In the genomic region with DNA sequence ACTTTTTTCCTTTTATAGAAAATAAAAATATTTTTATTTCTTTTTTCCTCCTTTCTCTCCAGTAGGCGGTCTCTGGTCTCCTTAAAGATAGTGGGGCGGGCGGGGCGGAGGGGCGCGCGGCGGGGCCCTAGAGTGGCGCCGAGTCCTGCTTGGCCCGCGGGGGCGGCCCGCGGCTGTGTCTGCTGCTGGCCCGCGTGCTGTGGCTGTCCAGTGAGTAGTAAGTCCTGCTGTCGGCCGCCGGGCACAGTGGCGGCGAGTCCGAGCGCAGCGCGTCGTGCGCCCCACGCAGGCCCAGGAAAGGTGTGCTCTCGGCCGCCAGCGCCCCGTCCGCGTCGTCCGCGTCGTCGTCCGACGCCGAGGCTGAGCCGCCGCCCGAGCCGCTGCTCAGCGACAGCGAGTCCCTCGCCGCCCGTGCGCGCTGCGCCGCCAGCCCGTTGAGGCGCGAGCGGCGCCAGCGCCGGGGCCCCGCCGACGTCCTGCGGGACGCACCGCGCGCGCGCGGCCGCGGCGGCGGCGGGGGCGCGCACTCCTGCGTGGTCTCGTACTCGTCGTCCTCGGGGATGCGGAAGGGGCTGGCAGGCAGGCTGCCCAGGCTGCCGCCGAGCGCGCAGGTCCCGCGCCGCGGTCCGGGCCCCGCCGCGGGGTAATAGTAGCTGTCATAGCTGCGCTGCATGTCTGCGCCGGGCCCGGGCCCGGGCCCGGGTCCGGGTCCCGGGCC, we compare ENCODE assay signal across 8 cellular contexts. TPM values are rescaled to one million over a fixed set of nuclear protein-coding genes. Genes with fewer than 3 reads are reported as not detected.
DNase-seq lines count a peak whose midpoint lies in the region; ATAC-seq, FAIRE-seq and TF ChIP-seq lines count a peak whose summit lies in the region.

No MANE protein-coding gene starts in this region.

- CTCF ChIA-PET in GM10248 (lab: Yijun Ruan, JAX), result interaction anchor here (0.7 to 9.0 kb wide), 9 partner anchors 11 to 122 kb away, joined by 3 to 108 read pairs (median 5); no protein-coding TSS in a partner anchor

- no peak for FAIRE-seq in H54 (lab: Jason Lieb, UNC)

- H3K27me3 Mint-ChIP-seq in activated T-cell treated with anti-CD3 and anti-CD28 coated beads, Interleukin-2, amount 50 U/mL, for 72 hours (ENCODE audit: low read depth), result peaks cover 29% of the 10 kb centered on the region
- H3K27me3 Mint-ChIP-seq in natural killer cell treated with Interleukin-12 subunit alpha and Interleukin-12 subunit beta and Interleukin-15 and Interleukin-18, amount 100 ng/mL, for 72 hours, result peaks cover 0 to 10% of the 10 kb centered on the region in 2 donors

- H3K27ac Mint-ChIP-seq in activated T-cell treated with anti-CD3 and anti-CD28 coated beads, Interleukin-2, amount 50 U/mL, for 72 hours, result no peak overlapping the region
- no peak overlapping the region for H3K27ac Mint-ChIP-seq in natural killer cell treated with Interleukin-12 subunit alpha and Interleukin-12 subunit beta and Interleukin-15 and Interleukin-18, amount 100 ng/mL, for 72 hours

- intact Hi-C loops in esophagus squamous epithelium (cut with DNase I), result no loop called here

- 45% methylated on average over 20 of the region's 107 CpGs; no CpG with 5 or more reads in 1 of the 2 donors for WGBS in esophagus squamous epithelium, 2 donors

- H3K36me3 ChIP-seq in esophagus squamous epithelium, result no peaks in the 10 kb centered on the region

- DNase-seq in GM10248 (ENCODE audit: extremely low spot score), result peak; percentile 71
- no peak for DNase-seq in H54 (ENCODE audit: insufficient read length, low spot score)
- DNase-seq in NCI-H460 (ENCODE audit: extremely low read depth, low read depth), result peak; percentile 48
- peak; percentile 78 to 85 for DNase-seq in activated T-cell treated with anti-CD3 and anti-CD28 coated beads, Interleukin-2, amount 50 U/mL, for 72 hours
- DNase-seq in esophagus squamous epithelium (lab: John Stamatoyannopoulos, UW), result no peak
- DNase-seq in natural killer cell treated with Interleukin-12 subunit alpha and Interleukin-12 subunit beta and Interleukin-15 and Interleukin-18, amount 100 ng/mL, for 72 hours (ENCODE audit: low spot score), result peak; percentile 88
- peak; percentile 61 to 85 (median 70) for DNase-seq in stimulated activated naive CD4-positive, alpha-beta T cell (lab: John Stamatoyannopoulos, UW)

- no peaks in the 10 kb centered on the region for H3K9me3 Mint-ChIP-seq in activated T-cell treated with anti-CD3 and anti-CD28 coated beads, Interleukin-2, amount 50 U/mL, for 72 hours
- no peaks in the 10 kb centered on the region for H3K9me3 Mint-ChIP-seq in natural killer cell treated with Interleukin-12 subunit alpha and Interleukin-12 subunit beta and Interleukin-15 and Interleukin-18, amount 100 ng/mL, for 72 hours

- peaks cover 0 to 29% (median 0%) of the 10 kb centered on the region in 3 donors for H3K4me1 ChIP-seq in esophagus squamous epithelium

- peak overlapping the region; percentile 72 to 82 for H3K4me3 Mint-ChIP-seq in activated T-cell treated with anti-CD3 and anti-CD28 coated beads, Interleukin-2, amount 50 U/mL, for 72 hours
- H3K4me3 Mint-ChIP-seq in natural killer cell treated with Interleukin-12 subunit alpha and Interleukin-12 subunit beta and Interleukin-15 and Interleukin-18, amount 100 ng/mL, for 72 hours, result peak overlapping the region; percentile 59

- peak; percentile 88 to 92 for ATAC-seq in activated T-cell treated with anti-CD3 and anti-CD28 coated beads, Interleukin-2, amount 50 U/mL, for 72 hours (replicated peaks in 1 of 2)
- ATAC-seq in natural killer cell treated with Interleukin-12 subunit alpha and Interleukin-12 subunit beta and Interleukin-15 and Interleukin-18, amount 100 ng/mL, for 72 hours, result peak; percentile 92 to 94
- ATAC-seq in GM18873 (IDR thresholded peaks at IDR 0.05; ENCODE audit: low FRiP score, unreplicated experiment), result no peak

- H3K4me1 Mint-ChIP-seq in activated T-cell treated with anti-CD3 and anti-CD28 coated beads, Interleukin-2, amount 50 U/mL, for 72 hours (ENCODE audit: low read depth), result peaks cover 13% of the 10 kb centered on the region
- H3K4me1 Mint-ChIP-seq in natural killer cell treated with Interleukin-12 subunit alpha and Interleukin-12 subunit beta and Interleukin-15 and Interleukin-18, amount 100 ng/mL, for 72 hours (ENCODE audit: low read depth in 2 of 2), result peaks cover 15 to 19% of the 10 kb centered on the region in 2 donors

- peak overlapping the region in 3 of 4 donors; percentile 51 to 82 (median 81) for H3K27ac ChIP-seq in esophagus squamous epithelium

- POLR2A ChIA-PET in GM10248 (lab: Yijun Ruan, JAX), result no interaction called here

- H3K27me3 ChIP-seq in esophagus squamous epithelium, result peaks cover 0 to 19% (median 0%) of the 10 kb centered on the region in 4 donors

- TF ChIP-seq CTCF in GM10248 (IDR thresholded peaks at IDR 0.05; ENCODE audit: control extremely low read depth, extremely low read depth, low read depth, missing control alignments) (no peak), esophagus squamous epithelium (IDR thresholded peaks at IDR 0.05) (no peak)

- H3K9me3 ChIP-seq in esophagus squamous epithelium, result no peaks in the 10 kb centered on the region

- no peaks in the 10 kb centered on the region for H3K36me3 Mint-ChIP-seq in activated T-cell treated with anti-CD3 and anti-CD28 coated beads, Interleukin-2, amount 50 U/mL, for 72 hours (ENCODE audit: insufficient read depth in 2 of 2)
- no peaks in the 10 kb centered on the region for H3K36me3 Mint-ChIP-seq in natural killer cell treated with Interleukin-12 subunit alpha and Interleukin-12 subunit beta and Interleukin-15 and Interleukin-18, amount 100 ng/mL, for 72 hours

- TF ChIP-seq POLR2A in H54 (IDR thresholded peaks at IDR 0.05; ENCODE audit: low read depth, low read length) (peak; percentile 42; the same call in 1 of the 2 replicates), esophagus squamous epithelium (IDR thresholded peaks at IDR 0.05) (peak in 1 of 4 donors; percentile 46)

- peak overlapping the region; percentile 39 to 76 (median 50) for H3K4me3 ChIP-seq in esophagus squamous epithelium

RNA-seq across cellular contexts. Expression of gene PSD2, which starts 52.3 kb away (rescaled TPM):
- total RNA-seq in NCI-H460 (2014; rRNA removed; shearing (Covaris generic)), result 0.12 TPM in 1 of 2 replicates, not detected in the other
- polyA plus RNA-seq in NCI-H460 (2014; cell fraction: nucleus; rRNA removed), result not detected in 2 replicates
- total RNA-seq in activated T-cell treated with anti-CD3 and anti-CD28 coated beads, Interleukin-2, amount 50 U/mL, for 72 hours, result not detected
- not detected for total RNA-seq in esophagus squamous epithelium
- not detected for total RNA-seq in natural killer cell treated with Interleukin-12 subunit alpha and Interleukin-12 subunit beta and Interleukin-15 and Interleukin-18, amount 100 ng/mL, for 72 hours

Comparison
In these comparisons a context has a peak if more than half of its experiments do, and no peak if none do; other contexts are left out.
1. DNase-seq: peak in GM10248 (single experiment), NCI-H460 (single experiment), activated T-cell treated with anti-CD3 and anti-CD28 coated beads, Interleukin-2, amount 50 U/mL, for 72 hours (2 of 2), natural killer cell treated with Interleukin-12 subunit alpha and Interleukin-12 subunit beta and Interleukin-15 and Interleukin-18, amount 100 ng/mL, for 72 hours (single experiment) and stimulated activated naive CD4-positive, alpha-beta T cell (6 of 6); none in H54 (single experiment) and esophagus squamous epithelium (single experiment).